27 cellular contexts compared by ENCODE assay signal in genomic region chr16:55492756-55493380, GRCh38. TPM values are rescaled to one million over a fixed set of nuclear protein-coding genes. Genes with fewer than 3 reads are reported as not detected.
"Had no signal": no experiment of that assay in that cellular context is flagged by ENCODE, and none has a peak within 500 bp of the region (broad histone marks: within the 10 kb centered on the region; RNA-seq: fewer than 3 reads in every experiment).

No MANE protein-coding gene starts in this region.

- H3K9me3 Mint-ChIP-seq: activated CD4-positive, alpha-beta memory T cell treated with anti-CD3 and anti-CD28 coated beads for 36 hours; activated CD4-positive, alpha-beta T cell treated with anti-CD3 and anti-CD28 coated beads, Interleukin-2, amount 10 ng/mL, durations not matched to agents 24 days and 14 days; activated naive CD4-positive, alpha-beta T cell treated with anti-CD3 and anti-CD28 coated beads, Interleukin-2, amount 50 U/mL, for 24 hours; activated naive CD8-positive, alpha-beta T cell treated with anti-CD3 and anti-CD28 coated beads, Interleukin-2, amount 50 U/mL, for 24 hours; activated T-helper 2 cell treated with anti-CD3 and anti-CD28 coated beads, Interferon-gamma antibody, Interleukin-2, Interleukin-4, amounts not matched to agents 10 μg/mL and 5 μg/mL and 100 μg/mL, durations not matched to agents 14 hours and 24 hours and 36 hours; memory B cell; natural killer cell; neural progenitor cell; stimulated activated effector memory CD8-positive, alpha-beta T cell treated with anti-CD3 and anti-CD28 coated beads, Interleukin-12 subunit alpha, Interleukin-12 subunit beta, amount 100 ng/mL, for 72 hours; stimulated activated naive CD8-positive, alpha-beta T cell treated with anti-CD3 and anti-CD28 coated beads, Interleukin-15, Interleukin-2, amounts not matched to agents 100 ng/mL and 50 ng/mL, for 24 hours had no signal

- H3K4me3 ChIP-seq: breast epithelium, gastrocnemius medialis, neural progenitor cell, right lobe of liver, skin epidermis, upper lobe of right lung had no signal

- H3K36me3 Mint-ChIP-seq: activated CD4-positive, alpha-beta memory T cell treated with anti-CD3 and anti-CD28 coated beads for 36 hours; activated naive CD4-positive, alpha-beta T cell treated with anti-CD3 and anti-CD28 coated beads, Interleukin-2, amount 50 U/mL, for 24 hours; memory B cell; natural killer cell; stimulated activated effector memory CD8-positive, alpha-beta T cell treated with anti-CD3 and anti-CD28 coated beads, Interleukin-12 subunit alpha, Interleukin-12 subunit beta, amount 100 ng/mL, for 72 hours had no signal

- H3K4me1 ChIP-seq: neural progenitor cell had no signal

- H3K4me1 Mint-ChIP-seq: activated naive CD4-positive, alpha-beta T cell treated with anti-CD3 and anti-CD28 coated beads, Interleukin-2, amount 50 U/mL, for 24 hours; memory B cell; natural killer cell; stimulated activated effector memory CD8-positive, alpha-beta T cell treated with anti-CD3 and anti-CD28 coated beads, Interleukin-12 subunit alpha, Interleukin-12 subunit beta, amount 100 ng/mL, for 72 hours had no signal

- DNase-seq: activated CD4-positive, alpha-beta memory T cell treated with anti-CD3 and anti-CD28 coated beads for 36 hours; activated CD4-positive, alpha-beta T cell treated with anti-CD3 and anti-CD28 coated beads, Interleukin-2, amount 10 ng/mL, durations not matched to agents 24 days and 14 days; activated CD4-positive, CD25-positive, alpha-beta regulatory T cell treated with anti-CD3 and anti-CD28 coated beads, Interleukin-2, amount 50 U/mL, for 72 hours; activated naive CD8-positive, alpha-beta T cell treated with anti-CD3 and anti-CD28 coated beads, Interleukin-2, amount 50 U/mL, for 24 hours; activated T-cell treated with anti-CD3 and anti-CD28 coated beads, Interleukin-2, amount 50 U/mL, for 48 hours; amygdala; central memory CD4-positive, alpha-beta T cell; gastrocnemius medialis; glutamatergic neuron; left cardiac atrium; natural killer cell; occipital lobe; posterior cingulate gyrus; right lobe of liver; stimulated activated CD4-positive, alpha-beta T cell treated with anti-CD3 and anti-CD28 coated beads, Interleukin-12 subunit alpha, Interleukin-12 subunit beta, amount 100 ng/mL, for 4 hours; stimulated activated CD4-positive, alpha-beta T cell treated with anti-CD3 and anti-CD28 coated beads, Interleukin-4, amount 100 ng/mL, for 1 hour; T-helper 2 cell; upper lobe of right lung had no signal

- H3K36me3 ChIP-seq: breast epithelium, gastrocnemius medialis, neural progenitor cell, right lobe of liver had no signal

- H2AFZ ChIP-seq: neural progenitor cell had no signal

- H3K27ac Mint-ChIP-seq: activated CD4-positive, alpha-beta memory T cell treated with anti-CD3 and anti-CD28 coated beads for 36 hours; activated CD4-positive, alpha-beta T cell treated with anti-CD3 and anti-CD28 coated beads, Interleukin-2, amount 10 ng/mL, durations not matched to agents 24 days and 14 days; activated naive CD4-positive, alpha-beta T cell treated with anti-CD3 and anti-CD28 coated beads, Interleukin-2, amount 50 U/mL, for 24 hours; activated naive CD8-positive, alpha-beta T cell treated with anti-CD3 and anti-CD28 coated beads, Interleukin-2, amount 50 U/mL, for 24 hours; activated T-helper 2 cell treated with anti-CD3 and anti-CD28 coated beads, Interferon-gamma antibody, Interleukin-2, Interleukin-4, amounts not matched to agents 10 μg/mL and 5 μg/mL and 100 μg/mL, durations not matched to agents 14 hours and 24 hours and 36 hours; memory B cell; natural killer cell; neural progenitor cell; stimulated activated effector memory CD8-positive, alpha-beta T cell treated with anti-CD3 and anti-CD28 coated beads, Interleukin-12 subunit alpha, Interleukin-12 subunit beta, amount 100 ng/mL, for 72 hours; stimulated activated naive CD8-positive, alpha-beta T cell treated with anti-CD3 and anti-CD28 coated beads, Interleukin-15, Interleukin-2, amounts not matched to agents 100 ng/mL and 50 ng/mL, for 24 hours had no signal

- H3K4me3 Mint-ChIP-seq: activated CD4-positive, alpha-beta memory T cell treated with anti-CD3 and anti-CD28 coated beads for 36 hours; activated CD4-positive, alpha-beta T cell treated with anti-CD3 and anti-CD28 coated beads, Interleukin-2, amount 10 ng/mL, durations not matched to agents 24 days and 14 days; activated naive CD4-positive, alpha-beta T cell treated with anti-CD3 and anti-CD28 coated beads, Interleukin-2, amount 50 U/mL, for 24 hours; activated naive CD8-positive, alpha-beta T cell treated with anti-CD3 and anti-CD28 coated beads, Interleukin-2, amount 50 U/mL, for 24 hours; memory B cell; natural killer cell; neural progenitor cell; stimulated activated effector memory CD8-positive, alpha-beta T cell treated with anti-CD3 and anti-CD28 coated beads, Interleukin-12 subunit alpha, Interleukin-12 subunit beta, amount 100 ng/mL, for 72 hours; stimulated activated naive CD8-positive, alpha-beta T cell treated with anti-CD3 and anti-CD28 coated beads, Interleukin-15, Interleukin-2, amounts not matched to agents 100 ng/mL and 50 ng/mL, for 24 hours had no signal

- ATAC-seq: activated naive CD8-positive, alpha-beta T cell treated with anti-CD3 and anti-CD28 coated beads, Interleukin-2, amount 50 U/mL, for 24 hours; gastrocnemius medialis; left cardiac atrium; natural killer cell; stimulated activated effector memory CD8-positive, alpha-beta T cell treated with anti-CD3 and anti-CD28 coated beads, Interleukin-12 subunit alpha, Interleukin-12 subunit beta, amount 100 ng/mL, for 72 hours; upper lobe of right lung had no signal

- H3K4me2 ChIP-seq: neural progenitor cell had no signal

- H3K9ac ChIP-seq: neural progenitor cell had no signal

- H3K9me3 ChIP-seq: breast epithelium, gastrocnemius medialis, right lobe of liver, upper lobe of right lung had no signal

- H3K27ac ChIP-seq: epithelial cell of prostate, neural progenitor cell, right lobe of liver, skin epidermis, upper lobe of right lung had no signal

- H3K27me3 ChIP-seq: breast epithelium, gastrocnemius medialis, neural progenitor cell, right lobe of liver, upper lobe of right lung had no signal

RNA-seq across cellular contexts. Expression of gene MMP2, which starts 13.9 kb away (rescaled TPM):
- total RNA-seq: activated CD4-positive, alpha-beta memory T cell treated with anti-CD3 and anti-CD28 coated beads for 36 hours; activated CD4-positive, alpha-beta T cell treated with anti-CD3 and anti-CD28 coated beads, Interleukin-2, amount 10 ng/mL, durations not matched to agents 24 days and 14 days; natural killer cell had no signal
